In the genomic region with DNA sequence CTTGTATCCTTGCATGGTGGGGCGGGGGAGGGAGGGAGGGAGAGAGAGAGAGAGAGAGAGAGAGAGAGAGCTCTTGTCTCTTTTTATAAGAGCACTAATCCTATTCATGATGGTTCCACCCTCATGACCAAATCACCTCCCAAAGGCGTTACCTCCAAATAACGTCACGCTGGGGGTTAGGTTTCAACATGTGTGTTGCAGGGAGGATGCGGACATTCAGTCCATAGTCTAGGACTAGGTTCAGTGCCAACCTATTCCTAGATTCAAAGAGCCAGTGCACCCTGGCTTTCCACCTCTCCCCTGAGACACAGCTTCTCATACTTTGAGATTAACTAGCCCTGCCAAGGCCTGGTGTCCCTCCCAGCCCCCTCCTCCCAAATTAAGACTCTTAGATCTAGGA, we compare ENCODE assay signal across 18 cellular contexts.
"Had no signal": no experiment of that assay in that cellular context is flagged by ENCODE, and none has a peak within 500 bp of the region (broad histone marks: within the 10 kb centered on the region; RNA-seq: fewer than 3 reads in every experiment).

No MANE protein-coding gene starts in this region.

- ATAC-seq: activated CD8-positive, alpha-beta T cell treated with anti-CD3 and anti-CD28 coated beads, Interleukin-2, amount 10 ng/mL, durations not matched to agents 7 days and 5 days; left lung; T-cell had no signal

- DNase-seq: activated CD4-positive, alpha-beta T cell treated with anti-CD3 and anti-CD28 coated beads for 4 hours; activated CD8-positive, alpha-beta memory T cell treated with anti-CD3 and anti-CD28 coated beads, Interleukin-2, amount 50 U/mL, for 48 hours; activated CD8-positive, alpha-beta T cell treated with anti-CD3 and anti-CD28 coated beads, Interleukin-2, amount 10 ng/mL, durations not matched to agents 7 days and 5 days; activated naive CD4-positive, alpha-beta T cell treated with anti-CD3 and anti-CD28 coated beads for 36 hours; central memory CD4-positive, alpha-beta T cell; effector CD4-positive, alpha-beta T cell; left lung; mesenchymal stem cell; ovary; stimulated activated CD4-positive, alpha-beta T cell treated with anti-CD3 and anti-CD28 coated beads, Interleukin-15, amount 100 ng/mL, for 24 hours; stimulated activated CD4-positive, alpha-beta T cell treated with anti-CD3 and anti-CD28 coated beads, Interleukin-4, amount 100 ng/mL, for 24 hours; T-cell; T1000; testis had no signal

- H3K36me3 ChIP-seq: ovary had no signal

- H3K9me3 ChIP-seq: left lung, ovary, testis had no signal

- H3K27ac ChIP-seq: left lung, ovary, testis, VCaP had no signal

- H3K27me3 ChIP-seq: left lung, ovary, testis had no signal

- H3K4me3 ChIP-seq: coronary artery, left lung, ovary, testis had no signal

- H3K4me3 Mint-ChIP-seq: activated CD8-positive, alpha-beta T cell treated with anti-CD3 and anti-CD28 coated beads, Interleukin-2, amount 10 ng/mL, durations not matched to agents 7 days and 5 days; activated naive CD4-positive, alpha-beta T cell treated with anti-CD3 and anti-CD28 coated beads for 36 hours; activated T-helper 1 cell treated with anti-CD3 and anti-CD28 coated beads, Interleukin-12 subunit alpha, Interleukin-12 subunit beta, Interleukin-2, Interleukin-4 antibody, amounts not matched to agents 30 ng/mL and 10 ng/mL and 1 ng/mL, durations not matched to agents 14 hours and 24 hours and 36 hours; stimulated activated naive CD8-positive, alpha-beta T cell treated with anti-CD3 and anti-CD28 coated beads, Interleukin-15, Interleukin-2, amounts not matched to agents 100 ng/mL and 50 ng/mL, for 24 hours; T-cell had no signal

- H3K27me3 Mint-ChIP-seq: stimulated activated naive CD8-positive, alpha-beta T cell treated with anti-CD3 and anti-CD28 coated beads, Interleukin-15, Interleukin-2, amounts not matched to agents 100 ng/mL and 50 ng/mL, for 24 hours; T-cell had no signal

- H3K9me3 Mint-ChIP-seq: activated naive CD4-positive, alpha-beta T cell treated with anti-CD3 and anti-CD28 coated beads for 36 hours; activated T-helper 1 cell treated with anti-CD3 and anti-CD28 coated beads, Interleukin-12 subunit alpha, Interleukin-12 subunit beta, Interleukin-2, Interleukin-4 antibody, amounts not matched to agents 30 ng/mL and 10 ng/mL and 1 ng/mL, durations not matched to agents 14 hours and 24 hours and 36 hours; stimulated activated naive CD8-positive, alpha-beta T cell treated with anti-CD3 and anti-CD28 coated beads, Interleukin-15, Interleukin-2, amounts not matched to agents 100 ng/mL and 50 ng/mL, for 24 hours; T-cell had no signal

- H3K27ac Mint-ChIP-seq: activated CD8-positive, alpha-beta T cell treated with anti-CD3 and anti-CD28 coated beads, Interleukin-2, amount 10 ng/mL, durations not matched to agents 7 days and 5 days; activated naive CD4-positive, alpha-beta T cell treated with anti-CD3 and anti-CD28 coated beads for 36 hours; activated T-helper 1 cell treated with anti-CD3 and anti-CD28 coated beads, Interleukin-12 subunit alpha, Interleukin-12 subunit beta, Interleukin-2, Interleukin-4 antibody, amounts not matched to agents 30 ng/mL and 10 ng/mL and 1 ng/mL, durations not matched to agents 14 hours and 24 hours and 36 hours; stimulated activated naive CD8-positive, alpha-beta T cell treated with anti-CD3 and anti-CD28 coated beads, Interleukin-15, Interleukin-2, amounts not matched to agents 100 ng/mL and 50 ng/mL, for 24 hours; T-cell had no signal
